Comparison of ENCODE assay signal across 15 cellular contexts in the genomic region with DNA sequence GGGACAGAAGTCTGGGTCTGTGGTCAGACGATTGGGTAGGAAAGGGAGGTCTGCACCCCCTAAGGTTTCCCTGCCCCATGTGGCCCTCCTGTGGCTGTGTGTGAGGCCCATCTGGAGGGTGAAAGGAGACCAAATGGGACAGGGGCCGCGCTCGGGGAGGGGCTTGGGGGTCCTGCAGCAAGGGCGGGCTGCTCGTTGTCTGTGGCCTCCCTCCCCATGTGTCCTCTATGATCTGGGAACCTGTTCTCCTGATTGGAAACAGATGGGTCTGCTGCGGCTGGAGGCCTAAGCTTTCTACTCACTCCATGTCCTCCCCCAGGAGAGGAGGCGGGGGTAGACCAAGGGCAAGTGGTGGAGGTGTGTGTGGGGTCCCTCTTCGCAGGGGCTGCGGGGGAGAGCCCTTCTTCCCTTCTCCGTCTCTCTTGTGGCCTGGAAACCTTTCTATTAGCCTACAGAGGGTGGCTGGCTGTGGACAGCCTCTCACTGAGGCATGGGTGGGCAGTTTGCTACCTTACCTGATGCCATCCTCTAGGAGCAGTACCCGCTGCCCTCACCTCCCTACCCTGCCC. TPM values are rescaled to one million over a fixed set of nuclear protein-coding genes. Genes with fewer than 3 reads are reported as not detected.
DNase-seq lines count a peak whose midpoint lies in the region; TF ChIP-seq lines count a peak whose summit lies in the region.
"Had no signal": no experiment of that assay in that cellular context is flagged by ENCODE, and none has a peak within 500 bp of the region (broad histone marks: within the 10 kb centered on the region; RNA-seq: fewer than 3 reads in every experiment).

No MANE protein-coding gene starts in this region.

- H3K9me3 Mint-ChIP-seq in mesothelial cell of epicardium (no peaks in the 10 kb centered on the region), endodermal cell (no peaks in the 10 kb centered on the region)
- H3K9me3 Mint-ChIP-seq: activated naive CD4-positive, alpha-beta T cell treated with anti-CD3 and anti-CD28 coated beads for 36 hours; stimulated activated naive CD8-positive, alpha-beta T cell treated with anti-CD3 and anti-CD28 coated beads, Interleukin-15, Interleukin-2, amounts not matched to agents 100 ng/mL and 50 ng/mL, for 24 hours had no signal

- intact Hi-C loops in testis (cut with DNase I; ENCODE audit: low total_unique reads): no loop called here
- intact Hi-C loops in head of caudate nucleus (cut with DNase I): no loop called here

- TF ChIP-seq POLR2A in Peyer's patch (IDR thresholded peaks at IDR 0.05) (no peak), testis (IDR thresholded peaks at IDR 0.05) (no peak)

- H3K36me3 Mint-ChIP-seq in mesothelial cell of epicardium (no peaks in the 10 kb centered on the region), endodermal cell (ENCODE audit: low read depth) (peaks cover 3% of the 10 kb centered on the region)

- H3K36me3 ChIP-seq in Peyer's patch (peaks cover 0 to 10% (median 0%) of the 10 kb centered on the region in 3 donors), testis (ENCODE audit: low read depth, missing control alignments) (no peaks in the 10 kb centered on the region), endodermal cell (ENCODE audit: control insufficient read depth, insufficient read depth, low read length) (no peaks in the 10 kb centered on the region)

- H3K27me3 ChIP-seq in Peyer's patch: no peaks in the 10 kb centered on the region
- no peaks in the 10 kb centered on the region for H3K27me3 ChIP-seq in testis
- no peaks in the 10 kb centered on the region for H3K27me3 ChIP-seq in endodermal cell (ENCODE audit: control insufficient read depth, insufficient read depth, low read length, poor library complexity, severe bottlenecking)

- no peaks in the 10 kb centered on the region for H3K9me3 ChIP-seq in Peyer's patch
- H3K9me3 ChIP-seq in testis: no peaks in the 10 kb centered on the region
- H3K9me3 ChIP-seq in endodermal cell (ENCODE audit: control insufficient read depth, low read length): no peaks in the 10 kb centered on the region

- peaks cover 0 to 44% (median 2%) of the 10 kb centered on the region in 4 donors for H3K4me1 ChIP-seq in Peyer's patch
- H3K4me1 ChIP-seq in testis: peaks cover 44% of the 10 kb centered on the region
- peaks cover 11% of the 10 kb centered on the region for H3K4me1 ChIP-seq in endodermal cell (ENCODE audit: control insufficient read depth, insufficient read depth, low read length)

- H3K27me3 Mint-ChIP-seq in mesothelial cell of epicardium (ENCODE audit: low read depth): no peaks in the 10 kb centered on the region
- H3K27me3 Mint-ChIP-seq in endodermal cell (ENCODE audit: insufficient read depth): no peaks in the 10 kb centered on the region
- H3K27me3 Mint-ChIP-seq: stimulated activated naive CD8-positive, alpha-beta T cell treated with anti-CD3 and anti-CD28 coated beads, Interleukin-15, Interleukin-2, amounts not matched to agents 100 ng/mL and 50 ng/mL, for 24 hours had no signal

- no peak overlapping the region for H3K4me3 Mint-ChIP-seq in mesothelial cell of epicardium
- H3K4me3 Mint-ChIP-seq in endodermal cell: no peak overlapping the region
- H3K4me3 Mint-ChIP-seq: activated naive CD4-positive, alpha-beta T cell treated with anti-CD3 and anti-CD28 coated beads for 36 hours; stimulated activated naive CD8-positive, alpha-beta T cell treated with anti-CD3 and anti-CD28 coated beads, Interleukin-15, Interleukin-2, amounts not matched to agents 100 ng/mL and 50 ng/mL, for 24 hours had no signal

- H3K27ac Mint-ChIP-seq in mesothelial cell of epicardium (peak overlapping the region; percentile 89), endodermal cell (no peak overlapping the region)
- H3K27ac Mint-ChIP-seq: activated naive CD4-positive, alpha-beta T cell treated with anti-CD3 and anti-CD28 coated beads for 36 hours; stimulated activated naive CD8-positive, alpha-beta T cell treated with anti-CD3 and anti-CD28 coated beads, Interleukin-15, Interleukin-2, amounts not matched to agents 100 ng/mL and 50 ng/mL, for 24 hours had no signal

- WGBS in testis, 2 donors: 53 to 78% methylated on average over 9 to 12 of the region's 12 CpGs
- WGBS in endodermal cell (ENCODE audit: insufficient coverage in 1 of 2, insufficient read length in 1 of 2), 2 experiments: 93 to 97% methylated on average over 4 to 12 of the region's 12 CpGs

- no peak for DNase-seq in Peyer's patch
- peak; percentile 88 for DNase-seq in fibroblast of gingiva (ENCODE audit: low read depth)
- DNase-seq in mesothelial cell of epicardium (ENCODE audit: low spot score in 2 of 2, unreplicated experiment in 2 of 2): no peak
- no peak for DNase-seq in testis
- DNase-seq in head of caudate nucleus: no peak
- DNase-seq in activated naive CD4-positive, alpha-beta T cell treated with anti-CD3 and anti-CD28 coated beads, Interleukin-2, amount 50 U/mL, for 16 hours: no peak
- no peak for DNase-seq in NCI-H526 treated with DMSO at 0.1 percent for 48 hours (lab: John Stamatoyannopoulos, UW)
- DNase-seq in endodermal cell: no peak
- DNase-seq: activated naive CD4-positive, alpha-beta T cell treated with anti-CD3 and anti-CD28 coated beads for 36 hours; caudate nucleus; HCEC 1CT; MM.1S; retina had no signal

- no peak for TF ChIP-seq CTCF in Peyer's patch (IDR thresholded peaks at IDR 0.05)
- TF ChIP-seq CTCF in mesothelial cell of epicardium (IDR thresholded peaks at IDR 0.05; ENCODE audit: unreplicated experiment): no peak
- no peak for TF ChIP-seq CTCF in testis (IDR thresholded peaks at IDR 0.05)
- TF ChIP-seq CTCF in endodermal cell (conservative IDR thresholded peaks at IDR 0.05): no peak

- H3K27ac ChIP-seq in Peyer's patch (peak overlapping the region in 3 of 4 donors; percentile 20 to 38 (median 25)), testis (peak overlapping the region; percentile 44 to 65), endodermal cell (ENCODE audit: low read depth, low read length) (no peak overlapping the region)
- H3K27ac ChIP-seq: epithelial cell of prostate had no signal

- no peak overlapping the region for H3K9ac ChIP-seq in endodermal cell (ENCODE audit: extremely low read depth, low read length, poor library complexity, severe bottlenecking)

- H3K4me3 ChIP-seq in Peyer's patch (no peak overlapping the region), testis (no peak overlapping the region), endodermal cell (ENCODE audit: low read length) (no peak overlapping the region)

- H3K4me1 Mint-ChIP-seq in mesothelial cell of epicardium (peaks cover 70% of the 10 kb centered on the region), endodermal cell (peaks cover 21% of the 10 kb centered on the region)

RNA-seq across cellular contexts. Expression of gene IGFBP4, which starts 18.6 kb away (rescaled TPM):
- total RNA-seq in Peyer's patch: 100 to 1,000 TPM in 3 of 4 donors, 10 to 100 TPM in 1; 70.6 to 220 (median 133) TPM
- 106 to 111 TPM (median 108 TPM) in 3 replicates for total RNA-seq in mesothelial cell of epicardium
- 10 to 100 TPM; 67.9 to 76.7 TPM for total RNA-seq in testis
- polyA plus RNA-seq in testis (ENCODE audit: insufficient read depth, low read depth, low replicate concordance): 317 TPM
- 10 to 100 TPM; 58.3 to 69.0 TPM for total RNA-seq in endodermal cell
- polyA plus RNA-seq in endodermal cell (2013, experiment 1 of 2): 39.9 TPM
- 38.5 TPM for polyA plus RNA-seq in endodermal cell (2013, experiment 2 of 2)

RNA-seq across cellular contexts. Expression of gene TNS4, which starts 39.6 kb away (rescaled TPM):
- 1 to 10 TPM in 3 of 4 donors, under 1 TPM in 1; 0.54 to 2.5 (median 1.7) TPM for total RNA-seq in Peyer's patch
- 0.07 TPM in 1 of 3 replicates, not detected in the others for total RNA-seq in mesothelial cell of epicardium
- under 1 TPM; 0.12 to 0.16 TPM for total RNA-seq in testis
- polyA plus RNA-seq in testis (ENCODE audit: insufficient read depth, low read depth, low replicate concordance): 0.09 TPM
- total RNA-seq in endodermal cell: 1 to 10 TPM in 1 of 2 donors, under 1 TPM in 1; 0.89 to 2.5 TPM
- 0.07 TPM for polyA plus RNA-seq in endodermal cell (2013, experiment 1 of 2)
- polyA plus RNA-seq in endodermal cell (2013, experiment 2 of 2): not detected

RNA-seq across cellular contexts. Expression of gene TOP2A, which starts 44.2 kb away (rescaled TPM):
- total RNA-seq in Peyer's patch (10 to 100 TPM; 11.8 to 32.2 (median 16.5) TPM), mesothelial cell of epicardium (79.4 to 91.0 TPM (median 85.3 TPM) in 3 replicates), testis (10 to 100 TPM; 65.0 to 94.9 TPM), endodermal cell (100 to 1,000 TPM; 173 to 246 TPM)
- polyA plus RNA-seq in testis (ENCODE audit: insufficient read depth, low read depth, low replicate concordance): 75.3 TPM
- polyA plus RNA-seq in endodermal cell (2013, experiment 1 of 2): 353 TPM
- 358 TPM for polyA plus RNA-seq in endodermal cell (2013, experiment 2 of 2)
